In genomic region chr11:128890543-128891409, GRCh38 we compare ENCODE assay signal across 9 cellular contexts. TPM values are rescaled to one million over a fixed set of nuclear protein-coding genes. Genes with fewer than 3 reads are reported as not detected.
A peak's percentile ranks its signal among the peaks of the same experiment; 100 is the strongest.
DNase-seq lines count a peak whose midpoint lies in the region; ATAC-seq and TF ChIP-seq lines count a peak whose summit lies in the region.
"Had no signal": no experiment of that assay in that cellular context is flagged by ENCODE, and none has a peak within 500 bp of the region (broad histone marks: within the 10 kb centered on the region; RNA-seq: fewer than 3 reads in every experiment).

Gene KCNJ5 (plus strand): TSS chr11:128891356. CDS start chr11:128911274, 19,918 bp downstream.

- peaks cover 0 to 11% (median 4%) of the 10 kb centered on the region in 4 donors for H3K27me3 ChIP-seq in upper lobe of left lung

- H3K9me3 ChIP-seq in upper lobe of left lung: no peaks in the 10 kb centered on the region

- H3K27ac Mint-ChIP-seq in memory B cell: no peak within 1 kb of the TSS

- peaks cover 36% of the 10 kb centered on the region for H3K27me3 Mint-ChIP-seq in memory B cell

- no peak for TF ChIP-seq EP300 in upper lobe of left lung (IDR thresholded peaks at IDR 0.05)

- 0 to 9% methylated on average over 22 to 70 of the region's 86 CpGs for WGBS in upper lobe of left lung, 2 donors

- peaks cover 13% of the 10 kb centered on the region for H3K4me1 Mint-ChIP-seq in memory B cell

- TF ChIP-seq CTCF in coronary artery (IDR thresholded peaks at IDR 0.05) (no peak), upper lobe of left lung (IDR thresholded peaks at IDR 0.05) (peak in 2 of 6 experiments; percentile 10)

- H3K9me3 Mint-ChIP-seq in memory B cell: no peaks in the 10 kb centered on the region

- H3K27ac ChIP-seq in coronary artery (peak within 1 kb of the TSS in 1 of 2 donors; percentile 31), upper lobe of left lung (peak within 1 kb of the TSS in 3 of 4 donors; percentile 58 to 73 (median 58))

- TF ChIP-seq POLR2A in upper lobe of left lung (IDR thresholded peaks at IDR 0.05): no peak

- H3K4me3 ChIP-seq in coronary artery (peak within 1 kb of the TSS; percentile 79), upper lobe of left lung (peak within 1 kb of the TSS; percentile 47 to 66 (median 57))

- H3K36me3 Mint-ChIP-seq in memory B cell: no peaks in the 10 kb centered on the region

- peaks cover 15 to 52% (median 43%) of the 10 kb centered on the region in 4 donors for H3K4me1 ChIP-seq in upper lobe of left lung

- in situ Hi-C loops in KBM-7 (cut with MboI; ENCODE audit: low pct_unique_long_range_greater_than_20kb, low sequenced_read_pairs): no loop called here

- DNase-seq in EL: peak; percentile 46
- DNase-seq in NCI-H526 (lab: John Stamatoyannopoulos, UW): peak; percentile 58 to 94
- no peak for DNase-seq in coronary artery (ENCODE audit: low spot score)
- DNase-seq in memory B cell (ENCODE audit: low spot score in 2 of 2): no peak
- peak in 1 of 2 donors; percentile 90 for DNase-seq in upper lobe of left lung
- no peak for DNase-seq in activated effector memory CD4-positive, alpha-beta T cell treated with anti-CD3 and anti-CD28 coated beads, Interleukin-2, amount 50 U/mL, for 16 hours
- DNase-seq in SKM-1 treated with dmso at 0.1 percent for 144 hours (lab: John Stamatoyannopoulos, UW; ENCODE audit: unreplicated experiment): no peak
- DNase-seq in KBM-7: no peak

- ATAC-seq in memory B cell (ENCODE audit: low read depth) (peak; percentile 20), upper lobe of left lung (ENCODE audit: low FRiP score in 2 of 2) (peak in 1 of 2 donors; percentile 72)

- no peaks in the 10 kb centered on the region for H3K36me3 ChIP-seq in upper lobe of left lung

- H3K4me3 Mint-ChIP-seq in memory B cell: peak within 1 kb of the TSS; percentile 67

RNA-seq across cellular contexts. Expression of gene KCNJ5, which starts in this region (rescaled TPM):
- total RNA-seq in upper lobe of left lung: 1 to 10 TPM; 1.5 to 7.5 (median 4.9) TPM
- total RNA-seq: HT1080 had no signal

Comparison
In these comparisons a context has a peak if more than half of its experiments do, and no peak if none do; other contexts are left out.
1. DNase-seq: peak in EL (single experiment) and NCI-H526 (2 of 2); none in coronary artery (single experiment), memory B cell (0 of 2), activated effector memory CD4-positive, alpha-beta T cell treated with anti-CD3 and anti-CD28 coated beads, Interleukin-2, amount 50 U/mL, for 16 hours (single experiment), SKM-1 treated with dmso at 0.1 percent for 144 hours (single experiment) and KBM-7 (single experiment).